Comparison of ENCODE assay signal across 19 cellular contexts in the genomic region with DNA sequence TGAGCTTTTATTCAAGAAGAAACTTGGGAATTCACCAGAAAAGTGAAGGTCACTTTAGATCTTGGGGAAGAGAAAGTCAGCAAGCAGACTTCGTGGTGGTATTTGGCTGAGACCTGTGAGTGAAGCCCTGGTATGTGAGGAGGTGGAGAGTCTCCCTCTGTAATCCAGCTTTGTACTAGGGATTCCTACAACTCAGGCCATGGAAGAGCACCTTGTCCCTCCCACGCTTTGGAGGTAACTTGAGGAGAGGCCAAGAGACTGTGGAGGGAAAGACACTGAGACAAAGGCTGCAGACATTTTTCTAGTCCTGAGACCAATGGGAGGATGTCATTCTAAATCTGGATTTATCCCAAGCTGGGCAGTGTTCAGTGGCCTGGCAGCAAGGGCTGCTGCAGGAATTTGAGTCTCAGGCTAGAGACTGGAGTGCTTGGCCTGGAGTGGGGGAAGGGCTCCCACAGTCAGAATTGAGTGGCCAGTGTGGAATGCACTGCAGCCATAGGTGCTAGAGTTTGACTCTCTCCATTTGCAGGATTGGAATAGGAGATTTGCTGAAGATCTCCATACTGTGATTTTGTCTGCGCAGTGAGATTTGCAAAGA.
DNase-seq lines count a peak whose midpoint lies in the region; ATAC-seq and TF ChIP-seq lines count a peak whose summit lies in the region.
"Had no signal": no experiment of that assay in that cellular context is flagged by ENCODE, and none has a peak within 500 bp of the region (broad histone marks: within the 10 kb centered on the region; RNA-seq: fewer than 3 reads in every experiment).

No MANE protein-coding gene starts in this region.

- no peak overlapping the region for H2BK20ac ChIP-seq in H9 (ENCODE audit: low read depth, low read length, poor library complexity, severe bottlenecking)

- TF ChIP-seq CTCF in H9 (conservative IDR thresholded peaks at IDR 0.05), result no peak
- TF ChIP-seq CTCF in upper lobe of left lung (IDR thresholded peaks at IDR 0.05), result no peak
- no peak for TF ChIP-seq CTCF in lower leg skin (IDR thresholded peaks at IDR 0.05)

- H3K27ac ChIP-seq in H9 (ENCODE audit: insufficient read length, low read depth, low read length) (no peak overlapping the region), upper lobe of left lung (no peak overlapping the region)
- H3K27ac ChIP-seq: BLaER1 had no signal

- H3K27me3 Mint-ChIP-seq in H9 (ENCODE audit: low read depth), result no peaks in the 10 kb centered on the region

- H3K56ac ChIP-seq in H9 (ENCODE audit: insufficient read length, low read depth, low read length), result no peak overlapping the region

- H4K5ac ChIP-seq in H9 (ENCODE audit: insufficient read length, low read depth, low read length), result no peak overlapping the region

- H2AK5ac ChIP-seq in H9 (ENCODE audit: insufficient read length, low read length), result no peak overlapping the region

- no peaks in the 10 kb centered on the region for H3K36me3 ChIP-seq in upper lobe of left lung
- H3K36me3 ChIP-seq: BLaER1 had no signal

- H3K36me3 Mint-ChIP-seq in H9 (ENCODE audit: insufficient read depth in 1 of 3, low read depth in 3 of 3), result peaks cover 11 to 32% (median 16%) of the 10 kb centered on the region in 3 experiments
- H3K36me3 Mint-ChIP-seq: CD4-positive, alpha-beta memory T cell had no signal

- H3K9ac ChIP-seq in H9 (ENCODE audit: extremely low read depth, insufficient read length, low read length), result no peak overlapping the region
- H3K9ac ChIP-seq: BLaER1, SK-N-SH had no signal

- no peaks in the 10 kb centered on the region for H3K79me1 ChIP-seq in H9 (ENCODE audit: insufficient read depth, low read depth, low read length, poor library complexity, severe bottlenecking)

- H3K23me2 ChIP-seq in H9 (ENCODE audit: insufficient read length, low read depth, low read length, poor library complexity, severe bottlenecking), result no peaks in the 10 kb centered on the region

- intact Hi-C loops in lower leg skin (cut with DNase I; ENCODE audit: low total_unique reads), result no loop called here

- H3K79me2 ChIP-seq in H9 (ENCODE audit: insufficient read depth, low read length), result no peaks in the 10 kb centered on the region

- peaks cover 27 to 34% of the 10 kb centered on the region in 2 experiments for H3K9me3 Mint-ChIP-seq in H9

- H3K18ac ChIP-seq in H9 (ENCODE audit: insufficient read length, low read depth, low read length), result no peak overlapping the region

- no peaks in the 10 kb centered on the region for H4K20me1 ChIP-seq in H9 (ENCODE audit: control insufficient read depth, insufficient read depth, insufficient read length)
- H4K20me1 ChIP-seq: BLaER1 had no signal

- peaks cover 8% of the 10 kb centered on the region; the same call in 1 of the 2 replicates for H3K4me1 ChIP-seq in H9 (ENCODE audit: insufficient read depth, low read length)
- H3K4me1 ChIP-seq in upper lobe of left lung, result no peaks in the 10 kb centered on the region
- H3K4me1 ChIP-seq: BLaER1 had no signal

- H3K27me3 ChIP-seq in H9 (ENCODE audit: insufficient read depth, low read length) (no peaks in the 10 kb centered on the region), upper lobe of left lung (no peaks in the 10 kb centered on the region)
- H3K27me3 ChIP-seq: BLaER1 had no signal

- H2BK12ac ChIP-seq in H9 (ENCODE audit: insufficient read length, low read depth, low read length), result no peak overlapping the region

- no peak overlapping the region for H2BK120ac ChIP-seq in H9 (ENCODE audit: low read depth, low read length, poor library complexity, severe bottlenecking)

- DNase-seq in H9, result peak; percentile 34
- peak; percentile 49 for DNase-seq in ecto neural progenitor cell (ENCODE audit: low spot score)
- DNase-seq in kidney glomerular epithelial cell (lab: John Stamatoyannopoulos, UW), result peak; percentile 27
- no peak for DNase-seq in upper lobe of left lung
- DNase-seq in NOMO-1 treated with DMSO at 0.1 percent for 48 hours (lab: John Stamatoyannopoulos, UW; ENCODE audit: unreplicated experiment), result no peak
- DNase-seq in lower leg skin (ENCODE audit: low spot score in 2 of 2), result no peak
- DNase-seq: CD4-positive, alpha-beta memory T cell; DMS153; HFFc6; KBM-7; MV-4-11; NCI-H1694 treated with DMSO at 0.1 percent for 48 hours; NK-92 treated with Interleukin-12 subunit alpha and Interleukin-12 subunit beta, amount 100 ng/mL, for 24 hours; RPMI8226; SHP77 treated with DMSO at 0.1 percent for 48 hours; SK-N-SH had no signal

- H3K4ac ChIP-seq in H9 (ENCODE audit: low read depth, low read length), result no peak overlapping the region

- no peak overlapping the region for H2BK15ac ChIP-seq in H9 (ENCODE audit: low read depth, low read length)

- peak overlapping the region; percentile 77 to 94 (median 88) for H3K27ac Mint-ChIP-seq in H9
- H3K27ac Mint-ChIP-seq: CD4-positive, alpha-beta memory T cell; HFFc6 had no signal

- no peak overlapping the region for H3K4me2 ChIP-seq in H9 (ENCODE audit: insufficient read depth, insufficient read length, low read length)
- H3K4me2 ChIP-seq: BLaER1, SK-N-SH had no signal

- H3K14ac ChIP-seq in H9 (ENCODE audit: insufficient read depth, low read length), result no peak overlapping the region

- no peak overlapping the region for H3K23ac ChIP-seq in H9 (ENCODE audit: insufficient read length, low read depth, low read length)

- H3K9me3 ChIP-seq in H9 (ENCODE audit: control insufficient read depth, low read depth, low read length), result no peaks in the 10 kb centered on the region
- peaks cover 0 to 7% (median 6%) of the 10 kb centered on the region in 4 donors for H3K9me3 ChIP-seq in upper lobe of left lung
- H3K9me3 ChIP-seq: BLaER1 had no signal

- H2AFZ ChIP-seq in H9 (ENCODE audit: low read length), result no peak overlapping the region

- no peak for TF ChIP-seq EP300 in upper lobe of left lung (IDR thresholded peaks at IDR 0.05)

- H3K4me3 Mint-ChIP-seq in H9, result no peak overlapping the region
- H3K4me3 Mint-ChIP-seq: CD4-positive, alpha-beta memory T cell; HFFc6 had no signal

- H4K91ac ChIP-seq in H9 (ENCODE audit: insufficient read length, low read depth, low read length), result no peak overlapping the region

- WGBS in H9 (ENCODE audit: extremely low coverage, insufficient read length, low lambda C conversion rate), result no CpG with 5 or more reads among the region's 3 CpGs
- 39 to 63% methylated on average over 2 to 3 of the region's 3 CpGs for WGBS in upper lobe of left lung, 2 donors
- WGBS in lower leg skin, 2 donors, result 68 to 71% methylated on average over 3 of the region's 3 CpGs

- peaks cover 32 to 34% of the 10 kb centered on the region in 2 experiments for H3K4me1 Mint-ChIP-seq in H9
- H3K4me1 Mint-ChIP-seq: CD4-positive, alpha-beta memory T cell had no signal

- no peak overlapping the region for H3T11ph ChIP-seq in H9 (ENCODE audit: low read length)

- no peak overlapping the region for H2BK5ac ChIP-seq in H9 (ENCODE audit: insufficient read length, low read length)

- H3K4me3 ChIP-seq in upper lobe of left lung (no peak overlapping the region), lower leg skin (ENCODE audit: low read depth, poor library complexity, severe bottlenecking) (no peak overlapping the region)
- H3K4me3 ChIP-seq: BLaER1, GM12878 had no signal

- TF ChIP-seq POLR2A in upper lobe of left lung (IDR thresholded peaks at IDR 0.05) (no peak), lower leg skin (IDR thresholded peaks at IDR 0.05) (no peak)

- ATAC-seq in upper lobe of left lung (ENCODE audit: low FRiP score in 2 of 2) (peak; percentile 17 to 66), GM21529 (IDR thresholded peaks at IDR 0.05; ENCODE audit: unreplicated experiment) (no peak)
- ATAC-seq: GM12878 had no signal

- H4K8ac ChIP-seq in H9 (replicated peaks; ENCODE audit: insufficient read length, low read depth, low read length), result no peak overlapping the region

Comparison
In these comparisons a context has a peak if more than half of its experiments do, and no peak if none do; other contexts are left out.
1. DNase-seq: peak in H9 (single experiment), ecto neural progenitor cell (single experiment) and kidney glomerular epithelial cell (single experiment); none in upper lobe of left lung (0 of 2), NOMO-1 treated with DMSO at 0.1 percent for 48 hours (single experiment) and lower leg skin (0 of 2).